18 cellular contexts compared by ENCODE assay signal in genomic region chr15:52185151-52185561, GRCh38.
"Had no signal": no experiment of that assay in that cellular context is flagged by ENCODE, and none has a peak within 500 bp of the region (broad histone marks: within the 10 kb centered on the region; RNA-seq: fewer than 3 reads in every experiment).

No MANE protein-coding gene starts in this region.

- H3K36me3 ChIP-seq: suprapubic skin had no signal

- DNase-seq: activated CD4-positive, alpha-beta memory T cell treated with anti-CD3 and anti-CD28 coated beads, Interleukin-2, amount 10 ng/mL, durations not matched to agents 7 days and 5 days; activated CD4-positive, alpha-beta T cell treated with anti-CD3 and anti-CD28 coated beads for 4 hours; activated CD8-positive, alpha-beta memory T cell treated with anti-CD3 and anti-CD28 coated beads, Interleukin-2, amount 10 ng/mL, durations not matched to agents 7 days and 5 days; activated naive CD4-positive, alpha-beta T cell; activated naive CD8-positive, alpha-beta T cell treated with anti-CD3 and anti-CD28 coated beads for 36 hours; amygdala; caudate nucleus; dorsolateral prefrontal cortex; foreskin fibroblast; hypothalamus; islet precursor cell; naive thymus-derived CD8-positive, alpha-beta T cell; small intestine; stimulated activated CD4-positive, alpha-beta T cell treated with anti-CD3 and anti-CD28 coated beads, Interleukin-15, amount 100 ng/mL, for 24 hours; stimulated activated CD4-positive, alpha-beta T cell treated with anti-CD3 and anti-CD28 coated beads, Interleukin-2, amount 100 ng/mL, for 48 hours had no signal

- H3K27me3 ChIP-seq: dorsolateral prefrontal cortex, suprapubic skin had no signal

- H3K27ac ChIP-seq: dorsolateral prefrontal cortex, suprapubic skin had no signal

- H3K4me3 ChIP-seq: dorsolateral prefrontal cortex, suprapubic skin had no signal

- FAIRE-seq: small intestine, TTC549 had no signal

- H3K9me3 ChIP-seq: suprapubic skin had no signal

- ATAC-seq: activated CD8-positive, alpha-beta memory T cell treated with anti-CD3 and anti-CD28 coated beads, Interleukin-2, amount 10 ng/mL, durations not matched to agents 7 days and 5 days; naive thymus-derived CD8-positive, alpha-beta T cell; WTC11 had no signal
